Comparison of ENCODE assay signal across 10 cellular contexts in the genomic region with DNA sequence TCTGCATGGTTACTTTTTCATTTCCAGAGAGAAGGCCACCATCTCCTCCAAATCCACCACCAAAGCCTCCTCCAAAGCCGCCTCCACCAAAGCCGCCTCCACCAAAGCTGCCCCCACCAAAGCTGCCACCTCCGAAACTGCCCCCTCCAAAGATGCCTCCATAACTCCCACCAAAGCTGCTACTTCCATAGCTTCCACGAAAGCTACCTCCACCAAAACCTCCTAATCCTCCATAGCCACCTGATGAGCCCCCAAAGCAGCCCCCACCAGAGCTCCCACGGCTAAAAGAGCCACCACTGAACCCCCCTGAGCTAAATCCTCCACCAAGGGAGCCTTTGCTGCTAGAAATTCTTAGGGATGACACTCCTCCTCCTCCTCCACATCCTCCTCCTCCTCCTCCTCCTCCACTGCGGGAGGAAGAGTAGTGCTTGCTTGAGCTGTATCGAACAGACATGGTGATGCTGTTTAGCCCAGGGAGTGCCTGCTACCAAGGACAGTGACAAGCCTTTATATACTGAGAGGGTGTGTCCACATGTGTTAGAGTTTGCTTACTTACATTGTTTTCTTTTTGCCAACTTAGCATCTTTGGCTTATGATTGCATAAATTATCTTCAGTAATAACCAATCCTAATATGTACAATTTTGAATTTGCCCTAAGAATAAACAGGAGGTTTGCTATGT. TPM values are rescaled to one million over a fixed set of nuclear protein-coding genes. Genes with fewer than 3 reads are reported as not detected.
A peak's percentile ranks its signal among the peaks of the same experiment; 100 is the strongest.
DNase-seq lines count a peak whose midpoint lies in the region; ATAC-seq and TF ChIP-seq lines count a peak whose summit lies in the region.
"Had no signal": no experiment of that assay in that cellular context is flagged by ENCODE, and none has a peak within 500 bp of the region (broad histone marks: within the 10 kb centered on the region; RNA-seq: fewer than 3 reads in every experiment).

A gene (minus strand): TSS at position 483 of the 681 bp plus-strand sequence. CDS start 29 bp downstream, at position 454.

- H3K4me3 ChIP-seq in HEK293 (ENCODE audit: low read depth, low read length) (no peak within 1 kb of the TSS), left ventricle myocardium inferior (no peak within 1 kb of the TSS), psoas muscle (no peak within 1 kb of the TSS)

- H3K4me1 Mint-ChIP-seq in activated B cell treated with CpG ODN at 0.5 μM for 24 hours, result peaks cover 16% of the 10 kb centered on the region
- peaks cover 10 to 20% of the 10 kb centered on the region in 2 donors for H3K4me1 Mint-ChIP-seq in stimulated activated naive B cell treated with anti-CD40 and anti-IgM and Interleukin-4, amounts not matched to agents 10 μg/mL and 1 μg/mL and 100 μg/mL, for 72 hours

- DNase-seq in activated B cell treated with CpG ODN at 0.5 μM for 24 hours (no peak), left ventricle myocardium inferior (no peak), psoas muscle (no peak), NCI-H748 (lab: John Stamatoyannopoulos, UW; ENCODE audit: unreplicated experiment) (no peak), DMS79 treated with DMSO at 0.1 percent for 48 hours (lab: John Stamatoyannopoulos, UW) (no peak)
- no peak for DNase-seq in stimulated activated naive B cell treated with anti-CD40 and anti-IgM and Interleukin-4, amounts not matched to agents 10 μg/mL and 1 μg/mL and 100 μg/mL, for 72 hours
- DNase-seq: GDM1 had no signal

- no peak for TF ChIP-seq CTCF in HEK293 (tag by site-specific recombination; IDR thresholded peaks at IDR 0.05)
- TF ChIP-seq CTCF in activated B cell treated with CpG ODN at 0.5 μM for 24 hours (IDR thresholded peaks at IDR 0.05), result no peak
- TF ChIP-seq CTCF in left ventricle myocardium inferior (IDR thresholded peaks at IDR 0.05; ENCODE audit: borderline replicate concordance), result no peak
- TF ChIP-seq CTCF in psoas muscle (IDR thresholded peaks at IDR 0.05), result no peak

- H3K4me1 ChIP-seq in HEK293 (ENCODE audit: control insufficient read depth, insufficient read depth, low read length), result peaks cover 11% of the 10 kb centered on the region
- H3K4me1 ChIP-seq in left ventricle myocardium inferior, result peaks cover 46% of the 10 kb centered on the region
- H3K4me1 ChIP-seq in psoas muscle, result peaks cover 17% of the 10 kb centered on the region

- POLR2A ChIA-PET in HEK293 (lab: Yijun Ruan, JAX), result no interaction called here
- POLR2A ChIA-PET in activated B cell treated with CpG ODN at 0.5 μM for 24 hours (lab: Charles Lee), result no interaction called here

- peaks cover 25% of the 10 kb centered on the region for H3K36me3 Mint-ChIP-seq in activated B cell treated with CpG ODN at 0.5 μM for 24 hours (ENCODE audit: low read depth)
- H3K36me3 Mint-ChIP-seq in stimulated activated naive B cell treated with anti-CD40 and anti-IgM and Interleukin-4, amounts not matched to agents 10 μg/mL and 1 μg/mL and 100 μg/mL, for 72 hours, result peaks cover 21 to 35% of the 10 kb centered on the region in 2 donors

- H3K4me3 Mint-ChIP-seq in activated B cell treated with CpG ODN at 0.5 μM for 24 hours, result no peak within 1 kb of the TSS
- no peak within 1 kb of the TSS for H3K4me3 Mint-ChIP-seq in stimulated activated naive B cell treated with anti-CD40 and anti-IgM and Interleukin-4, amounts not matched to agents 10 μg/mL and 1 μg/mL and 100 μg/mL, for 72 hours
- H3K4me3 Mint-ChIP-seq: dendritic cell treated with granulocyte-macrophage colony-stimulating factor and Interleukin-4, amounts not matched to agents 40 ng/mL and 50 ng/mL, for 4 days had no signal

- H3K9me3 ChIP-seq in HEK293 (ENCODE audit: control insufficient read depth, insufficient read depth, low read depth, low read length), result no peaks in the 10 kb centered on the region
- no peaks in the 10 kb centered on the region for H3K9me3 ChIP-seq in left ventricle myocardium inferior (replicated peaks)
- no peaks in the 10 kb centered on the region for H3K9me3 ChIP-seq in psoas muscle

- CTCF ChIA-PET in HEK293 (lab: Yijun Ruan, JAX), result interaction anchor here (0.6 to 0.7 kb wide), 2 partner anchors 24 to 123 kb away, joined by 3 read pairs; no protein-coding TSS in a partner anchor
- CTCF ChIA-PET in activated B cell treated with CpG ODN at 0.5 μM for 24 hours (lab: Charles Lee), result no interaction called here

- peaks cover 5% of the 10 kb centered on the region for H3K9me3 Mint-ChIP-seq in activated B cell treated with CpG ODN at 0.5 μM for 24 hours
- H3K9me3 Mint-ChIP-seq in stimulated activated naive B cell treated with anti-CD40 and anti-IgM and Interleukin-4, amounts not matched to agents 10 μg/mL and 1 μg/mL and 100 μg/mL, for 72 hours, result peaks cover 0 to 3% of the 10 kb centered on the region in 2 donors

- intact Hi-C loops in activated B cell treated with CpG ODN at 0.5 μM for 24 hours (cut with micrococcal nuclease) (no loop called here), left ventricle myocardium inferior (cut with micrococcal nuclease) (no loop called here), psoas muscle (cut with DNase I) (no loop called here)

- H3K27ac ChIP-seq in HEK293 (ENCODE audit: extremely low read depth, low read depth, low read length), result no peak within 1 kb of the TSS
- no peak within 1 kb of the TSS for H3K27ac ChIP-seq in left ventricle myocardium inferior (replicated peaks)
- H3K27ac ChIP-seq in psoas muscle, result no peak within 1 kb of the TSS

- H3K27me3 ChIP-seq in left ventricle myocardium inferior (ENCODE audit: low read depth), result no peaks in the 10 kb centered on the region
- no peaks in the 10 kb centered on the region for H3K27me3 ChIP-seq in psoas muscle (ENCODE audit: insufficient read depth in 3 of 3, low read length in 2 of 3)

- ATAC-seq in activated B cell treated with CpG ODN at 0.5 μM for 24 hours (ENCODE audit: low read depth) (no peak), psoas muscle (no peak), HG03175 (IDR thresholded peaks at IDR 0.05; ENCODE audit: unreplicated experiment) (no peak)
- ATAC-seq in stimulated activated naive B cell treated with anti-CD40 and anti-IgM and Interleukin-4, amounts not matched to agents 10 μg/mL and 1 μg/mL and 100 μg/mL, for 72 hours (replicated peaks), result no peak

- H3K27me3 Mint-ChIP-seq in activated B cell treated with CpG ODN at 0.5 μM for 24 hours, result peaks cover 4% of the 10 kb centered on the region
- H3K27me3 Mint-ChIP-seq in stimulated activated naive B cell treated with anti-CD40 and anti-IgM and Interleukin-4, amounts not matched to agents 10 μg/mL and 1 μg/mL and 100 μg/mL, for 72 hours, result peaks cover 13 to 19% of the 10 kb centered on the region in 2 donors

- WGBS in psoas muscle, 3 donors, result 81 to 96% (median 91%) methylated on average over 7 of the region's 7 CpGs

- H3K36me3 ChIP-seq in HEK293 (ENCODE audit: control insufficient read depth in 2 of 2, insufficient read depth in 1 of 2, low read length in 2 of 2) (peaks cover 0 to 19% of the 10 kb centered on the region in 2 experiments; a peak in 1 of 3 replicates), left ventricle myocardium inferior (peaks cover 10% of the 10 kb centered on the region), psoas muscle (ENCODE audit: insufficient read depth in 1 of 2, low read depth in 1 of 2) (peaks cover 1 to 7% of the 10 kb centered on the region in 2 donors)

- no peak within 1 kb of the TSS for H3K27ac Mint-ChIP-seq in activated B cell treated with CpG ODN at 0.5 μM for 24 hours
- H3K27ac Mint-ChIP-seq in stimulated activated naive B cell treated with anti-CD40 and anti-IgM and Interleukin-4, amounts not matched to agents 10 μg/mL and 1 μg/mL and 100 μg/mL, for 72 hours, result no peak within 1 kb of the TSS
- H3K27ac Mint-ChIP-seq: dendritic cell treated with granulocyte-macrophage colony-stimulating factor and Interleukin-4, amounts not matched to agents 40 ng/mL and 50 ng/mL, for 4 days had no signal

TF ChIP-seq in HEK293, 187 proteins besides CTCF, POLR2A, EP300 and RAD21 (continues in another document):
- peak; percentile 84 for TF ChIP-seq ZFHX2 (tag by site-specific recombination; conservative IDR thresholded peaks at IDR 0.05)
- TF ChIP-seq ZNF473 (tag by site-specific recombination; IDR thresholded peaks at IDR 0.05), result no peak
- no peak for TF ChIP-seq SCRT2 (tag by site-specific recombination; IDR thresholded peaks at IDR 0.05)
- peak; percentile 86 for TF ChIP-seq EGR2 (tag by site-specific recombination; IDR thresholded peaks at IDR 0.05; ENCODE audit: low read depth)
- no peak for TF ChIP-seq ZNF302 (tag by site-specific recombination; IDR thresholded peaks at IDR 0.05; ENCODE audit: low read depth)
- TF ChIP-seq MYNN (tag by site-specific recombination; IDR thresholded peaks at IDR 0.05; ENCODE audit: borderline replicate concordance), result no peak
- TF ChIP-seq, protein P1, sequence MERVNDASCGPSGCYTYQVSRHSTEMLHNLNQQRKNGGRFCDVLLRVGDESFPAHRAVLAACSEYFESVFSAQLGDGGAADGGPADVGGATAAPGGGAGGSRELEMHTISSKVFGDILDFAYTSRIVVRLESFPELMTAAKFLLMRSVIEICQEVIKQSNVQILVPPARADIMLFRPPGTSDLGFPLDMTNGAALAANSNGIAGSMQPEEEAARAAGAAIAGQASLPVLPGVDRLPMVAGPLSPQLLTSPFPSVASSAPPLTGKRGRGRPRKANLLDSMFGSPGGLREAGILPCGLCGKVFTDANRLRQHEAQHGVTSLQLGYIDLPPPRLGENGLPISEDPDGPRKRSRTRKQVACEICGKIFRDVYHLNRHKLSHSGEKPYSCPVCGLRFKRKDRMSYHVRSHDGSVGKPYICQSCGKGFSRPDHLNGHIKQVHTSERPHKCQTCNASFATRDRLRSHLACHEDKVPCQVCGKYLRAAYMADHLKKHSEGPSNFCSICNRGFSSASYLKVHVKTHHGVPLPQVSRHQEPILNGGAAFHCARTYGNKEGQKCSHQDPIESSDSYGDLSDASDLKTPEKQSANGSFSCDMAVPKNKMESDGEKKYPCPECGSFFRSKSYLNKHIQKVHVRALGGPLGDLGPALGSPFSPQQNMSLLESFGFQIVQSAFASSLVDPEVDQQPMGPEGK (tag by site-specific recombination; IDR thresholded peaks at IDR 0.05), result 0 out of 2 replicates have a peak, but pooled peaks have one; percentile 28
- TF ChIP-seq, protein P2, sequence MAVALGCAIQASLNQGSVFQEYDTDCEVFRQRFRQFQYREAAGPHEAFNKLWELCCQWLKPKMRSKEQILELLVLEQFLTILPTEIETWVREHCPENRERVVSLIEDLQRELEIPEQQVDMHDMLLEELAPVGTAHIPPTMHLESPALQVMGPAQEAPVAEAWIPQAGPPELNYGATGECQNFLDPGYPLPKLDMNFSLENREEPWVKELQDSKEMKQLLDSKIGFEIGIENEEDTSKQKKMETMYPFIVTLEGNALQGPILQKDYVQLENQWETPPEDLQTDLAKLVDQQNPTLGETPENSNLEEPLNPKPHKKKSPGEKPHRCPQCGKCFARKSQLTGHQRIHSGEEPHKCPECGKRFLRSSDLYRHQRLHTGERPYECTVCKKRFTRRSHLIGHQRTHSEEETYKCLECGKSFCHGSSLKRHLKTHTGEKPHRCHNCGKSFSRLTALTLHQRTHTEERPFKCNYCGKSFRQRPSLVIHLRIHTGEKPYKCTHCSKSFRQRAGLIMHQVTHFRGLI (tag by site-specific recombination; IDR thresholded peaks at IDR 0.05), result no peak

RNA-seq across cellular contexts. Expression of the gene that starts here (rescaled TPM):
- total RNA-seq in activated B cell treated with CpG ODN at 0.5 μM for 24 hours, result 40.7 and 46.7 TPM in 2 replicates
- total RNA-seq in left ventricle myocardium inferior, result 54.7 TPM
- total RNA-seq in psoas muscle, result 10 to 100 TPM; 24.2 to 32.9 (median 30.5) TPM
- 10 to 100 TPM; 23.3 to 38.8 (median 35.3) TPM for polyA plus RNA-seq in psoas muscle
